In the genomic region with DNA sequence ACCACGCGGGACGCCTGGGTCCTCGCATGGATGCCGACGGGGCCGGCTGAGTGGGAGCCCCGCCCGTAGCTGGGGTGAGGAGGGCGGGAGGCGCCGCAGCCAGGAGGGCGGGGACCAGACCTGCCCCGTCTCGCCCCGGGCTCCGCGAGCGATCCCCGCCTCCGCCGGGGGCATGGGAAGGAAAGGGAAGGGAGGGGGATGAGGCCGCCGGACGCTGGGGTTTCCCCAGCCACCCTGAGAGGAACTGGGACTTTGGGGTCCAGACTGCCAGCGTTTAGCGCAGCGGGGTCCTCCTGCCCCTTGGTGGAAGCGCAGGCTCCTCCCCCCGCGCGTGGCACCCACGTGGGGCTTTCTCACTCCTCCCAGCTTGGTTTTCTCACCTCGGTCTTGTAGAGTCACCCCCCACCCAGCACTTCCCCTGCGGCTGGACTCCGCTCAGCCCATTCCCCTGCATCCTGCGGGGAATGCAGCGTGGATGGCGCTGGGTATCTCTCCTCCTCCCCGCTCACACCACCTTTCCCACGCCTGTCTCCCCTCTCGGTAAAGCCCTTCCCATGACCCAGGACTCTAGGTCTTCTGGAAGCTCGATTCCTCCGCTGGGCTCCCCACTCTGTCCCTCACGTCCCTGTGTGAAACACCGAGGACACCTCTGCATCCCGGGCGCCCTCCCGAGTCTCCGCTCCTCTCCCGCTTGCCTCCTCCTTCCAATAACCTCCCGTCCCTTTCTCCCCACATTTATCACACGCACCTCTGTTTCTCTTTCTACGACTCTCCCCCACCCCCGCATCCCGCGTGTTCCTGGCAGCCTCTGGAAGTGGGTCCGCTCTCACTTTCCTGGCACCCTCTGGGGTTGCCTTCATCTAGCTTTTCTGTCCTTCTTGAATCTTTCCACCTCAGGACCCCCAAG, we compare ENCODE assay signal across 1 cellular context.
TF ChIP-seq lines count a peak whose summit lies in the region.

No MANE protein-coding gene starts in this region.

TF ChIP-seq in K562, 482 proteins besides CTCF, POLR2A, EP300 and RAD21 (continued from another document):
- TF ChIP-seq, protein P1, sequence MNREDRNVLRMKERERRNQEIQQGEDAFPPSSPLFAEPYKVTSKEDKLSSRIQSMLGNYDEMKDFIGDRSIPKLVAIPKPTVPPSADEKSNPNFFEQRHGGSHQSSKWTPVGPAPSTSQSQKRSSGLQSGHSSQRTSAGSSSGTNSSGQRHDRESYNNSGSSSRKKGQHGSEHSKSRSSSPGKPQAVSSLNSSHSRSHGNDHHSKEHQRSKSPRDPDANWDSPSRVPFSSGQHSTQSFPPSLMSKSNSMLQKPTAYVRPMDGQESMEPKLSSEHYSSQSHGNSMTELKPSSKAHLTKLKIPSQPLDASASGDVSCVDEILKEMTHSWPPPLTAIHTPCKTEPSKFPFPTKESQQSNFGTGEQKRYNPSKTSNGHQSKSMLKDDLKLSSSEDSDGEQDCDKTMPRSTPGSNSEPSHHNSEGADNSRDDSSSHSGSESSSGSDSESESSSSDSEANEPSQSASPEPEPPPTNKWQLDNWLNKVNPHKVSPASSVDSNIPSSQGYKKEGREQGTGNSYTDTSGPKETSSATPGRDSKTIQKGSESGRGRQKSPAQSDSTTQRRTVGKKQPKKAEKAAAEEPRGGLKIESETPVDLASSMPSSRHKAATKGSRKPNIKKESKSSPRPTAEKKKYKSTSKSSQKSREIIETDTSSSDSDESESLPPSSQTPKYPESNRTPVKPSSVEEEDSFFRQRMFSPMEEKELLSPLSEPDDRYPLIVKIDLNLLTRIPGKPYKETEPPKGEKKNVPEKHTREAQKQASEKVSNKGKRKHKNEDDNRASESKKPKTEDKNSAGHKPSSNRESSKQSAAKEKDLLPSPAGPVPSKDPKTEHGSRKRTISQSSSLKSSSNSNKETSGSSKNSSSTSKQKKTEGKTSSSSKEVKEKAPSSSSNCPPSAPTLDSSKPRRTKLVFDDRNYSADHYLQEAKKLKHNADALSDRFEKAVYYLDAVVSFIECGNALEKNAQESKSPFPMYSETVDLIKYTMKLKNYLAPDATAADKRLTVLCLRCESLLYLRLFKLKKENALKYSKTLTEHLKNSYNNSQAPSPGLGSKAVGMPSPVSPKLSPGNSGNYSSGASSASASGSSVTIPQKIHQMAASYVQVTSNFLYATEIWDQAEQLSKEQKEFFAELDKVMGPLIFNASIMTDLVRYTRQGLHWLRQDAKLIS (CRISPR knock-in tag; IDR thresholded peaks at IDR 0.05): 0 out of 2 replicates have a peak, but pooled peaks have one; percentile 16
- TF ChIP-seq, protein P2, sequence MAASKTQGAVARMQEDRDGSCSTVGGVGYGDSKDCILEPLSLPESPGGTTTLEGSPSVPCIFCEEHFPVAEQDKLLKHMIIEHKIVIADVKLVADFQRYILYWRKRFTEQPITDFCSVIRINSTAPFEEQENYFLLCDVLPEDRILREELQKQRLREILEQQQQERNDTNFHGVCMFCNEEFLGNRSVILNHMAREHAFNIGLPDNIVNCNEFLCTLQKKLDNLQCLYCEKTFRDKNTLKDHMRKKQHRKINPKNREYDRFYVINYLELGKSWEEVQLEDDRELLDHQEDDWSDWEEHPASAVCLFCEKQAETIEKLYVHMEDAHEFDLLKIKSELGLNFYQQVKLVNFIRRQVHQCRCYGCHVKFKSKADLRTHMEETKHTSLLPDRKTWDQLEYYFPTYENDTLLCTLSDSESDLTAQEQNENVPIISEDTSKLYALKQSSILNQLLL (CRISPR knock-in tag; IDR thresholded peaks at IDR 0.05; ENCODE audit: borderline replicate concordance): no peak
- TF ChIP-seq SMAD4 (CRISPR knock-in tag; conservative IDR thresholded peaks at IDR 0.05): 0 out of 2 replicates have a peak, but pooled peaks have one; percentile 38
- no peak for TF ChIP-seq ZNF589 (CRISPR knock-in tag; IDR thresholded peaks at IDR 0.05; ENCODE audit: low read depth)
- TF ChIP-seq ZBTB1 (CRISPR knock-in tag; IDR thresholded peaks at IDR 0.05; ENCODE audit: borderline replicate concordance, low read depth): no peak
- no peak for TF ChIP-seq ZNF212 (CRISPR knock-in tag; IDR thresholded peaks at IDR 0.05)
- TF ChIP-seq MTA1 (IDR thresholded peaks at IDR 0.05; ENCODE audit: borderline replicate concordance): no peak; the same call in 1 of the 2 replicates
- TF ChIP-seq, protein P3, sequence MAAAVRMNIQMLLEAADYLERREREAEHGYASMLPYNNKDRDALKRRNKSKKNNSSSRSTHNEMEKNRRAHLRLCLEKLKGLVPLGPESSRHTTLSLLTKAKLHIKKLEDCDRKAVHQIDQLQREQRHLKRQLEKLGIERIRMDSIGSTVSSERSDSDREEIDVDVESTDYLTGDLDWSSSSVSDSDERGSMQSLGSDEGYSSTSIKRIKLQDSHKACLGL (CRISPR knock-in tag; IDR thresholded peaks at IDR 0.05; ENCODE audit: borderline replicate concordance, poor library complexity, severe bottlenecking): peak; percentile 41
- TF ChIP-seq MAFK (IDR thresholded peaks at IDR 0.05; ENCODE audit: low read length): no peak
- peak; percentile 29 for TF ChIP-seq SAP30 (IDR thresholded peaks at IDR 0.05; ENCODE audit: borderline replicate concordance, insufficient read depth, low read depth, low read length, poor library complexity, severe bottlenecking)
- TF ChIP-seq, protein P4, sequence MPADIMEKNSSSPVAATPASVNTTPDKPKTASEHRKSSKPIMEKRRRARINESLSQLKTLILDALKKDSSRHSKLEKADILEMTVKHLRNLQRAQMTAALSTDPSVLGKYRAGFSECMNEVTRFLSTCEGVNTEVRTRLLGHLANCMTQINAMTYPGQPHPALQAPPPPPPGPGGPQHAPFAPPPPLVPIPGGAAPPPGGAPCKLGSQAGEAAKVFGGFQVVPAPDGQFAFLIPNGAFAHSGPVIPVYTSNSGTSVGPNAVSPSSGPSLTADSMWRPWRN (IDR thresholded peaks at IDR 0.05; ENCODE audit: low read depth): peak; percentile 98
- no peak for TF ChIP-seq SOX6 (IDR thresholded peaks at IDR 0.05)
- TF ChIP-seq KLF6 (CRISPR knock-in tag; IDR thresholded peaks at IDR 0.05; ENCODE audit: borderline replicate concordance): no peak
- no peak for TF ChIP-seq ZC3H11A (IDR thresholded peaks at IDR 0.05; ENCODE audit: low read depth, low read length)
- TF ChIP-seq BHLHE40 (IDR thresholded peaks at IDR 0.05; ENCODE audit: low read length): no peak
